ENCODE assay signal across 9 cellular contexts in the genomic region with DNA sequence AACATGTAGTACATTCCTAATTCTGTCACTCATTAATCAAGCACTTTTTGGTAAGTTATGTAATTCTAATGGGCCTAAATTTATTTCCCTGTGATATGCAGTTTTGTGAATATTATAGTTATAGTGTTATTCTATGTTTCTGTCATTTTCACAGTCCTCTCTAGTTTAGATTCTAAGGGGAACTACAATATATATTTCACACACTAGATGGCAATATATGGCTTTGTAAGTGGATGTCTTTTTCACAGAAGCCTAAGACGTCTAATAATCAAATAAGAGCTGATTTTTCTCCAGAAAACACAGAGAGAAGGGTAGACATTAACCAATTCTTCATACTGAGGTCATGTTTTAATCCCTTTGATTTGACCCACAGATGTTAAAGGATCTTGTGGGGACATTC. TPM values are rescaled to one million over a fixed set of nuclear protein-coding genes. Genes with fewer than 3 reads are reported as not detected.
DNase-seq lines count a peak whose midpoint lies in the region; ATAC-seq and TF ChIP-seq lines count a peak whose summit lies in the region.
"Had no signal": no experiment of that assay in that cellular context is flagged by ENCODE, and none has a peak within 500 bp of the region (broad histone marks: within the 10 kb centered on the region; RNA-seq: fewer than 3 reads in every experiment).

No MANE protein-coding gene starts in this region.

- peak; percentile 3 for DNase-seq in DMS79 treated with DMSO at 0.1 percent for 48 hours (lab: John Stamatoyannopoulos, UW)
- DNase-seq in DMS79 (lab: John Stamatoyannopoulos, UW): no peak
- DNase-seq in MV-4-11 (lab: John Stamatoyannopoulos, UW): peak; percentile 28
- DNase-seq in myocyte (ENCODE audit: low read depth): peak; percentile 55

- H3K27me3 Mint-ChIP-seq in brain: no peaks in the 10 kb centered on the region

- H3K4me3 Mint-ChIP-seq in brain: no peak overlapping the region
- H3K4me3 Mint-ChIP-seq: CD4-positive, alpha-beta memory T cell had no signal

- peaks cover 4% of the 10 kb centered on the region for H3K4me1 Mint-ChIP-seq in brain

- ATAC-seq in HG02759 (IDR thresholded peaks at IDR 0.05; ENCODE audit: unreplicated experiment) (no peak), GM21423 (IDR thresholded peaks at IDR 0.05; ENCODE audit: unreplicated experiment) (no peak), HG03432 (IDR thresholded peaks at IDR 0.05; ENCODE audit: unreplicated experiment) (no peak)

- H3K27ac Mint-ChIP-seq in brain: peak overlapping the region in 1 of 5 experiments; percentile 27
- H3K27ac Mint-ChIP-seq: CD4-positive, alpha-beta memory T cell had no signal

- peaks cover 0 to 3% (median 0%) of the 10 kb centered on the region in 5 experiments for H3K9me3 Mint-ChIP-seq in brain
- H3K9me3 Mint-ChIP-seq: CD4-positive, alpha-beta memory T cell had no signal

- peak; percentile 63 to 66 for TF ChIP-seq CTCF in brain (conservative IDR thresholded peaks at IDR 0.05)

- H3K36me3 Mint-ChIP-seq in brain: no peaks in the 10 kb centered on the region

RNA-seq across cellular contexts. Expression of gene RNLS, which starts 18.0 kb away (rescaled TPM):
- polyA plus RNA-seq in brain (ENCODE audit: insufficient read depth, low read depth, low replicate concordance): 1.3 TPM
- 0.19 TPM in 1 of 2 replicates, not detected in the other for total RNA-seq in myocyte
- 0.24 TPM for polyA plus RNA-seq in myocyte (2012)

RNA-seq across cellular contexts. Expression of gene LIPJ, which starts 21.5 kb away (rescaled TPM):
- polyA plus RNA-seq in brain (ENCODE audit: insufficient read depth, low read depth, low replicate concordance): not detected
- not detected in 2 replicates for total RNA-seq in myocyte
- polyA plus RNA-seq in myocyte (2012): not detected
- polyA plus RNA-seq: CD4-positive, alpha-beta memory T cell had no signal
